2 cellular contexts compared by ENCODE assay signal in genomic region chr11:44145011-44145777, GRCh38.
TF ChIP-seq lines count a peak whose summit lies in the region.

No MANE protein-coding gene starts in this region.

TF ChIP-seq in IMR-90, 13 proteins besides CTCF, POLR2A, EP300 and RAD21:
- TF ChIP-seq CEBPB (IDR thresholded peaks at IDR 0.05; ENCODE audit: low read depth, low read length): no peak
- no peak for TF ChIP-seq CHD1 (IDR thresholded peaks at IDR 0.05; ENCODE audit: low read depth, low read length)
- TF ChIP-seq RCOR1 (IDR thresholded peaks at IDR 0.05; ENCODE audit: insufficient replicate concordance, low read length): no peak
- no peak for TF ChIP-seq SMC3 (IDR thresholded peaks at IDR 0.05; ENCODE audit: low read depth, low read length)
- no peak for TF ChIP-seq MXI1 (IDR thresholded peaks at IDR 0.05; ENCODE audit: borderline replicate concordance, low read depth, low read length)
- TF ChIP-seq, protein P1, sequence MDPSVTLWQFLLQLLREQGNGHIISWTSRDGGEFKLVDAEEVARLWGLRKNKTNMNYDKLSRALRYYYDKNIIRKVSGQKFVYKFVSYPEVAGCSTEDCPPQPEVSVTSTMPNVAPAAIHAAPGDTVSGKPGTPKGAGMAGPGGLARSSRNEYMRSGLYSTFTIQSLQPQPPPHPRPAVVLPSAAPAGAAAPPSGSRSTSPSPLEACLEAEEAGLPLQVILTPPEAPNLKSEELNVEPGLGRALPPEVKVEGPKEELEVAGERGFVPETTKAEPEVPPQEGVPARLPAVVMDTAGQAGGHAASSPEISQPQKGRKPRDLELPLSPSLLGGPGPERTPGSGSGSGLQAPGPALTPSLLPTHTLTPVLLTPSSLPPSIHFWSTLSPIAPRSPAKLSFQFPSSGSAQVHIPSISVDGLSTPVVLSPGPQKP (IDR thresholded peaks at IDR 0.05; ENCODE audit: borderline replicate concordance, low read depth, low read length): no peak
- TF ChIP-seq USF2 (IDR thresholded peaks at IDR 0.05; ENCODE audit: low read depth, low read length): no peak
- no peak for TF ChIP-seq NFE2L2 (IDR thresholded peaks at IDR 0.05; ENCODE audit: low read depth, low read length)

TF ChIP-seq in K562, 482 proteins besides CTCF, POLR2A, EP300 and RAD21:
- no peak for TF ChIP-seq NBN (IDR thresholded peaks at IDR 0.05; ENCODE audit: low read depth)
- TF ChIP-seq DIDO1 (tag; IDR thresholded peaks at IDR 0.05; ENCODE audit: low read depth): no peak
- no peak for TF ChIP-seq ZFPM2 (CRISPR knock-in tag; IDR thresholded peaks at IDR 0.05)
- TF ChIP-seq LEF1 (IDR thresholded peaks at IDR 0.05): no peak
- TF ChIP-seq POLR3A (IDR thresholded peaks at IDR 0.05; ENCODE audit: borderline replicate concordance, extremely low read depth, insufficient read depth, insufficient read length): no peak
- TF ChIP-seq ZNF316 (IDR thresholded peaks at IDR 0.05): 0 out of 2 replicates have a peak, but pooled peaks have one; percentile 15
- TF ChIP-seq PHB (CRISPR knock-in tag; IDR thresholded peaks at IDR 0.05): no peak
